1 cellular context compared by ENCODE assay signal in genomic region chr16:15973997-15974396, GRCh38.
TF ChIP-seq lines count a peak whose summit lies in the region.

No MANE protein-coding gene starts in this region.

TF ChIP-seq in A549, 52 proteins besides CTCF, POLR2A, EP300 and RAD21 (continued from another document):
- no peak for TF ChIP-seq ZFP36 (IDR thresholded peaks at IDR 0.05; ENCODE audit: borderline replicate concordance, partially characterized antibody)
- no peak for TF ChIP-seq USF2 (IDR thresholded peaks at IDR 0.05)
- TF ChIP-seq, protein P1, sequence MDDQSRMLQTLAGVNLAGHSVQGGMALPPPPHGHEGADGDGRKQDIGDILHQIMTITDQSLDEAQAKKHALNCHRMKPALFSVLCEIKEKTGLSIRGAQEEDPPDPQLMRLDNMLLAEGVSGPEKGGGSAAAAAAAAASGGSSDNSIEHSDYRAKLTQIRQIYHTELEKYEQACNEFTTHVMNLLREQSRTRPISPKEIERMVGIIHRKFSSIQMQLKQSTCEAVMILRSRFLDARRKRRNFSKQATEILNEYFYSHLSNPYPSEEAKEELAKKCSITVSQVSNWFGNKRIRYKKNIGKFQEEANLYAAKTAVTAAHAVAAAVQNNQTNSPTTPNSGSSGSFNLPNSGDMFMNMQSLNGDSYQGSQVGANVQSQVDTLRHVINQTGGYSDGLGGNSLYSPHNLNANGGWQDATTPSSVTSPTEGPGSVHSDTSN (IDR thresholded peaks at IDR 0.05), result no peak
- no peak for TF ChIP-seq KDM5A (IDR thresholded peaks at IDR 0.05)
- TF ChIP-seq CBX2 (IDR thresholded peaks at IDR 0.05; ENCODE audit: borderline replicate concordance, low read depth), result no peak
- TF ChIP-seq, protein P2, sequence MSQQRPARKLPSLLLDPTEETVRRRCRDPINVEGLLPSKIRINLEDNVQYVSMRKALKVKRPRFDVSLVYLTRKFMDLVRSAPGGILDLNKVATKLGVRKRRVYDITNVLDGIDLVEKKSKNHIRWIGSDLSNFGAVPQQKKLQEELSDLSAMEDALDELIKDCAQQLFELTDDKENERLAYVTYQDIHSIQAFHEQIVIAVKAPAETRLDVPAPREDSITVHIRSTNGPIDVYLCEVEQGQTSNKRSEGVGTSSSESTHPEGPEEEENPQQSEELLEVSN (IDR thresholded peaks at IDR 0.05; ENCODE audit: borderline replicate concordance, low read depth), result no peak
- TF ChIP-seq ZC3H11A (IDR thresholded peaks at IDR 0.05), result no peak
- no peak for TF ChIP-seq FOSB (CRISPR knock-in tag; IDR thresholded peaks at IDR 0.05)
TF ChIP-seq in A549: peak in this region for 0.
